ENCODE assay signal across 24 cellular contexts in genomic region chr5:637581-638450, GRCh38.
"Had no signal": no experiment of that assay in that cellular context is flagged by ENCODE, and none has a peak within 500 bp of the region (broad histone marks: within the 10 kb centered on the region; RNA-seq: fewer than 3 reads in every experiment).

No MANE protein-coding gene starts in this region.

- DNase-seq: activated B cell treated with CpG ODN at 0.5 μM for 24 hours; activated CD4-positive, alpha-beta memory T cell treated with anti-CD3 and anti-CD28 coated beads, Interleukin-2, amount 10 ng/mL, durations not matched to agents 7 days and 5 days; activated CD4-positive, alpha-beta T cell treated with anti-CD3 and anti-CD28 coated beads for 48 hours; activated naive CD4-positive, alpha-beta T cell treated with anti-CD3 and anti-CD28 coated beads for 36 hours; activated naive CD8-positive, alpha-beta T cell treated with anti-CD3 and anti-CD28 coated beads, Interleukin-2, amount 10 ng/mL, durations not matched to agents 7 days and 5 days; amniotic stem cell; dermis blood vessel endothelial cell; effector CD8-positive, alpha-beta T cell; foreskin melanocyte; immature natural killer cell; mammary epithelial cell; midbrain; nucleus accumbens; SIG-M5; stimulated activated CD4-positive, alpha-beta T cell treated with anti-CD3 and anti-CD28 coated beads, Interleukin-2, amount 100 ng/mL, for 24 hours; stimulated activated naive CD8-positive, alpha-beta T cell treated with anti-CD3 and anti-CD28 coated beads, Interleukin-15, amount 100 ng/mL, for 72 hours; trophoblast cell had no signal

- H3K4me3 ChIP-seq: cardiac muscle cell, right lobe of liver, skin epidermis had no signal

- H3K9me3 ChIP-seq: right lobe of liver had no signal

- H3K4me3 Mint-ChIP-seq: activated B cell treated with CpG ODN at 0.5 μM for 24 hours; activated CD4-positive, alpha-beta memory T cell treated with anti-CD3 and anti-CD28 coated beads, Interleukin-2, amount 10 ng/mL, durations not matched to agents 7 days and 5 days; activated naive CD4-positive, alpha-beta T cell treated with anti-CD3 and anti-CD28 coated beads for 36 hours; activated naive CD8-positive, alpha-beta T cell treated with anti-CD3 and anti-CD28 coated beads, Interleukin-2, amount 10 ng/mL, durations not matched to agents 7 days and 5 days; immature natural killer cell; nephron; stimulated activated effector memory CD8-positive, alpha-beta T cell treated with anti-CD3 and anti-CD28 coated beads, Interleukin-12 subunit alpha, Interleukin-12 subunit beta, amount 100 ng/mL, for 72 hours; stimulated activated naive CD8-positive, alpha-beta T cell treated with anti-CD3 and anti-CD28 coated beads, Interleukin-15, amount 100 ng/mL, for 72 hours had no signal

- H3K9me3 Mint-ChIP-seq: activated B cell treated with CpG ODN at 0.5 μM for 24 hours; activated CD4-positive, alpha-beta memory T cell treated with anti-CD3 and anti-CD28 coated beads, Interleukin-2, amount 10 ng/mL, durations not matched to agents 7 days and 5 days; activated naive CD4-positive, alpha-beta T cell treated with anti-CD3 and anti-CD28 coated beads for 36 hours; activated naive CD8-positive, alpha-beta T cell treated with anti-CD3 and anti-CD28 coated beads, Interleukin-2, amount 10 ng/mL, durations not matched to agents 7 days and 5 days; activated T-helper 2 cell treated with anti-CD3 and anti-CD28 coated beads, Interferon-gamma antibody, Interleukin-2, Interleukin-4, amounts not matched to agents 10 μg/mL and 5 μg/mL and 100 μg/mL, durations not matched to agents 14 hours and 24 hours and 36 hours; immature natural killer cell; nephron; stimulated activated effector memory CD8-positive, alpha-beta T cell treated with anti-CD3 and anti-CD28 coated beads, Interleukin-12 subunit alpha, Interleukin-12 subunit beta, amount 100 ng/mL, for 72 hours; stimulated activated naive CD8-positive, alpha-beta T cell treated with anti-CD3 and anti-CD28 coated beads, Interleukin-15, amount 100 ng/mL, for 72 hours had no signal

- H3K27me3 Mint-ChIP-seq: activated B cell treated with CpG ODN at 0.5 μM for 24 hours; activated CD4-positive, alpha-beta memory T cell treated with anti-CD3 and anti-CD28 coated beads, Interleukin-2, amount 10 ng/mL, durations not matched to agents 7 days and 5 days; activated naive CD8-positive, alpha-beta T cell treated with anti-CD3 and anti-CD28 coated beads, Interleukin-2, amount 10 ng/mL, durations not matched to agents 7 days and 5 days; stimulated activated naive CD8-positive, alpha-beta T cell treated with anti-CD3 and anti-CD28 coated beads, Interleukin-15, amount 100 ng/mL, for 72 hours had no signal

- H3K27ac Mint-ChIP-seq: activated B cell treated with CpG ODN at 0.5 μM for 24 hours; activated CD4-positive, alpha-beta memory T cell treated with anti-CD3 and anti-CD28 coated beads, Interleukin-2, amount 10 ng/mL, durations not matched to agents 7 days and 5 days; activated naive CD4-positive, alpha-beta T cell treated with anti-CD3 and anti-CD28 coated beads for 36 hours; activated naive CD8-positive, alpha-beta T cell treated with anti-CD3 and anti-CD28 coated beads, Interleukin-2, amount 10 ng/mL, durations not matched to agents 7 days and 5 days; activated T-helper 2 cell treated with anti-CD3 and anti-CD28 coated beads, Interferon-gamma antibody, Interleukin-2, Interleukin-4, amounts not matched to agents 10 μg/mL and 5 μg/mL and 100 μg/mL, durations not matched to agents 14 hours and 24 hours and 36 hours; immature natural killer cell; nephron; stimulated activated effector memory CD8-positive, alpha-beta T cell treated with anti-CD3 and anti-CD28 coated beads, Interleukin-12 subunit alpha, Interleukin-12 subunit beta, amount 100 ng/mL, for 72 hours; stimulated activated naive CD8-positive, alpha-beta T cell treated with anti-CD3 and anti-CD28 coated beads, Interleukin-15, amount 100 ng/mL, for 72 hours had no signal

- H3K27ac ChIP-seq: cardiac muscle cell, parathyroid adenoma, right lobe of liver, skin epidermis had no signal

- H3K4me1 Mint-ChIP-seq: activated B cell treated with CpG ODN at 0.5 μM for 24 hours; activated CD4-positive, alpha-beta memory T cell treated with anti-CD3 and anti-CD28 coated beads, Interleukin-2, amount 10 ng/mL, durations not matched to agents 7 days and 5 days; activated naive CD8-positive, alpha-beta T cell treated with anti-CD3 and anti-CD28 coated beads, Interleukin-2, amount 10 ng/mL, durations not matched to agents 7 days and 5 days; immature natural killer cell; nephron; stimulated activated effector memory CD8-positive, alpha-beta T cell treated with anti-CD3 and anti-CD28 coated beads, Interleukin-12 subunit alpha, Interleukin-12 subunit beta, amount 100 ng/mL, for 72 hours; stimulated activated naive CD8-positive, alpha-beta T cell treated with anti-CD3 and anti-CD28 coated beads, Interleukin-15, amount 100 ng/mL, for 72 hours had no signal

- H3K27me3 ChIP-seq: cardiac muscle cell, right lobe of liver had no signal
